In genomic region chr21:32524010-32524719, GRCh38 we compare ENCODE assay signal across 1 cellular context.
TF ChIP-seq lines count a peak whose summit lies in the region.

No MANE protein-coding gene starts in this region.

TF ChIP-seq in SK-N-SH, 30 proteins besides CTCF, POLR2A, EP300 and RAD21 (continued from another document):
- TF ChIP-seq, protein P1, sequence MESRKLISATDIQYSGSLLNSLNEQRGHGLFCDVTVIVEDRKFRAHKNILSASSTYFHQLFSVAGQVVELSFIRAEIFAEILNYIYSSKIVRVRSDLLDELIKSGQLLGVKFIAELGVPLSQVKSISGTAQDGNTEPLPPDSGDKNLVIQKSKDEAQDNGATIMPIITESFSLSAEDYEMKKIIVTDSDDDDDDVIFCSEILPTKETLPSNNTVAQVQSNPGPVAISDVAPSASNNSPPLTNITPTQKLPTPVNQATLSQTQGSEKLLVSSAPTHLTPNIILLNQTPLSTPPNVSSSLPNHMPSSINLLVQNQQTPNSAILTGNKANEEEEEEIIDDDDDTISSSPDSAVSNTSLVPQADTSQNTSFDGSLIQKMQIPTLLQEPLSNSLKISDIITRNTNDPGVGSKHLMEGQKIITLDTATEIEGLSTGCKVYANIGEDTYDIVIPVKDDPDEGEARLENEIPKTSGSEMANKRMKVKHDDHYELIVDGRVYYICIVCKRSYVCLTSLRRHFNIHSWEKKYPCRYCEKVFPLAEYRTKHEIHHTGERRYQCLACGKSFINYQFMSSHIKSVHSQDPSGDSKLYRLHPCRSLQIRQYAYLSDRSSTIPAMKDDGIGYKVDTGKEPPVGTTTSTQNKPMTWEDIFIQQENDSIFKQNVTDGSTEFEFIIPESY (IDR thresholded peaks at IDR 0.05; ENCODE audit: borderline replicate concordance, low read depth): no peak
- TF ChIP-seq USF2 (IDR thresholded peaks at IDR 0.05; ENCODE audit: borderline replicate concordance, low read depth, low read length) (no peak), CHD2 (IDR thresholded peaks at IDR 0.05; ENCODE audit: low read length, partially characterized antibody) (no peak), RFX5 (IDR thresholded peaks at IDR 0.05; ENCODE audit: low read length) (no peak), EZH2phosphoT487 (IDR thresholded peaks at IDR 0.05; ENCODE audit: borderline replicate concordance, low read depth) (no peak)
